13 cellular contexts compared by ENCODE assay signal in the genomic region with DNA sequence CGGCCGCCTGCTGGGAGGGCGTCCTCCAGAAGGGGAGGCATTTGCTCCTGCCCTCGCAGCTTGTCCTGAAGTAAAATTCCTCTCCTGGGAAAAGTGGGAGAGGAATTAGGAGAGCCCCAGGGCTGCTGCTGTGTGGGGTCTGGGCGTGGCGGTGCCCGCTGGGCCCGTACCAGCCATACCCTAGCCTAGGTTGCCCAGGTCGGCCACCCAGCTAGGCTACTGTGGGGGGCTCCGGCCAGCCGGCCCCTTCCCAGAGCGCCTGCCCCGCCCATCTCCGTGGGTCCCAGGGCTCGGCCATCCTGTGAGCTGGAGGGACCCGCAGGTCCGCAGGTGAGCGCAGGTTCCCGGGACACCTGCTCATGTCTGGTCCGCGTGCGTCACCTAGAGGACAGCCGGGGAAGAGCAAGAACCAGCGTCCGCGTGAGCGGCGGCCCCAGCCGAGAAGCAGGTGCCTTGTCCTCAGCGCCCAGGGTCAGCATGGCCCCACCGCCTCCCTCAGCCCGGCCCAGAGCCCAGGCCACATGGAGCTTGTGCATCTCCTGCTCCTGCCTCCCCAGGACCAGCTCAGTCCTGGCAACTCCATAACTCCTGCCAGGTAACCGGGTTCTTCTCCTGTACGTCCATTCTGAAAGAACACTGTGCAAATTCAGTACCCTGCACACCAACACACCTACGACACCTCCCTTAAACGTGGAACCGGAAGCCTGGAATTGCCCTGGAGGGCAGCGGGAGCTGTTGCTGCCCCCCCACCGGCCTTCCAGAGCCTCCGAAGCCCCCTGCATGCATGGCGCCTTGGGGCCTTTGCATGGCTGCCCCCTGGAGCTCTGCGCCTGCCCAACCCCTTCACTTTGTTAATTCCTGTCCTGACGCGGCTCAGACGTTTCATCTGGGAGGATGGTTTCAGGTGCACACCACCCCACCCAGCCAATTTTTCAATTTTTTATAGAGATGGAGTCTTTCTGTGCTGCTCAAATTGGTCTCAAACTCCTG. TPM values are rescaled to one million over a fixed set of nuclear protein-coding genes. Genes with fewer than 3 reads are reported as not detected.
DNase-seq lines count a peak whose midpoint lies in the region; ATAC-seq and TF ChIP-seq lines count a peak whose summit lies in the region.
"Had no signal": no experiment of that assay in that cellular context is flagged by ENCODE, and none has a peak within 500 bp of the region (broad histone marks: within the 10 kb centered on the region; RNA-seq: fewer than 3 reads in every experiment).

No MANE protein-coding gene starts in this region.

- no peak overlapping the region for H3K4me3 ChIP-seq in WERI-Rb-1 (ENCODE audit: low read depth, low read length)
- H3K4me3 ChIP-seq in tibial nerve, result no peak overlapping the region
- H3K4me3 ChIP-seq: dorsolateral prefrontal cortex had no signal

- H3K4me1 ChIP-seq in tibial nerve, result peaks cover 0 to 8% (median 0%) of the 10 kb centered on the region in 4 donors

- TF ChIP-seq CTCF in WERI-Rb-1 (IDR thresholded peaks at IDR 0.05; ENCODE audit: low read depth, low read length) (peak; percentile 98), tibial nerve (IDR thresholded peaks at IDR 0.05) (peak in 3 of 5 experiments; percentile 12 to 43 (median 30))

- DNase-seq in SHP77 (lab: John Stamatoyannopoulos, UW) (peak; percentile 30 to 37), SHP77 treated with DMSO at 0.1 percent for 48 hours (lab: John Stamatoyannopoulos, UW) (no peak), WERI-Rb-1 (peak; percentile 84), iPS DF 19.7 (ENCODE audit: low read depth, low spot score) (peak; percentile 38), tibial nerve (ENCODE audit: low spot score in 2 of 2) (peak; percentile 9 to 20), hypothalamus (lab: John Stamatoyannopoulos, UW) (no peak)
- DNase-seq: activated CD4-positive, alpha-beta T cell treated with anti-CD3 and anti-CD28 coated beads for 48 hours; CD4-positive, alpha-beta memory T cell; NCI-H226 had no signal

- 78 to 81% methylated on average over 27 to 28 of the region's 45 CpGs for WGBS in tibial nerve, 2 donors

- TF ChIP-seq EP300 in tibial nerve (IDR thresholded peaks at IDR 0.05), result no peak

- no peak for TF ChIP-seq POLR2A in tibial nerve (IDR thresholded peaks at IDR 0.05)

- H3K27me3 ChIP-seq in WERI-Rb-1 (ENCODE audit: insufficient read depth, low read depth, severe bottlenecking), result peaks cover 16% of the 10 kb centered on the region
- H3K27me3 ChIP-seq in tibial nerve, result peaks cover 0 to 4% of the 10 kb centered on the region in 2 donors
- H3K27me3 ChIP-seq: dorsolateral prefrontal cortex had no signal

- H3K9me3 ChIP-seq in WERI-Rb-1 (ENCODE audit: severe bottlenecking) (peaks cover 12% of the 10 kb centered on the region), tibial nerve (peaks cover 0 to 24% (median 0%) of the 10 kb centered on the region in 4 donors)

- H3K36me3 ChIP-seq in WERI-Rb-1 (no peaks in the 10 kb centered on the region), tibial nerve (peaks cover 0 to 4% (median 0%) of the 10 kb centered on the region in 3 donors)

- ATAC-seq in GM21619 (IDR thresholded peaks at IDR 0.05; ENCODE audit: unreplicated experiment) (no peak), HG03565 (IDR thresholded peaks at IDR 0.05; ENCODE audit: unreplicated experiment) (no peak)

- H3K27ac ChIP-seq in WERI-Rb-1 (no peak overlapping the region), tibial nerve (no peak overlapping the region)
- H3K27ac ChIP-seq: dorsolateral prefrontal cortex had no signal

RNA-seq across cellular contexts. Expression of gene FOXL3, which starts 22.8 kb away (rescaled TPM):
- not detected for total RNA-seq in tibial nerve
- total RNA-seq: CD4-positive, alpha-beta memory T cell; mononuclear cell had no signal

Comparison
In these comparisons a context has a peak if more than half of its experiments do, and no peak if none do; other contexts are left out.
1. DNase-seq: peak in SHP77 (2 of 2), WERI-Rb-1 (single experiment), iPS DF 19.7 (single experiment) and tibial nerve (2 of 2); none in SHP77 treated with DMSO at 0.1 percent for 48 hours (single experiment) and hypothalamus (0 of 51).